ENCODE assay signal across 8 cellular contexts in the genomic region with DNA sequence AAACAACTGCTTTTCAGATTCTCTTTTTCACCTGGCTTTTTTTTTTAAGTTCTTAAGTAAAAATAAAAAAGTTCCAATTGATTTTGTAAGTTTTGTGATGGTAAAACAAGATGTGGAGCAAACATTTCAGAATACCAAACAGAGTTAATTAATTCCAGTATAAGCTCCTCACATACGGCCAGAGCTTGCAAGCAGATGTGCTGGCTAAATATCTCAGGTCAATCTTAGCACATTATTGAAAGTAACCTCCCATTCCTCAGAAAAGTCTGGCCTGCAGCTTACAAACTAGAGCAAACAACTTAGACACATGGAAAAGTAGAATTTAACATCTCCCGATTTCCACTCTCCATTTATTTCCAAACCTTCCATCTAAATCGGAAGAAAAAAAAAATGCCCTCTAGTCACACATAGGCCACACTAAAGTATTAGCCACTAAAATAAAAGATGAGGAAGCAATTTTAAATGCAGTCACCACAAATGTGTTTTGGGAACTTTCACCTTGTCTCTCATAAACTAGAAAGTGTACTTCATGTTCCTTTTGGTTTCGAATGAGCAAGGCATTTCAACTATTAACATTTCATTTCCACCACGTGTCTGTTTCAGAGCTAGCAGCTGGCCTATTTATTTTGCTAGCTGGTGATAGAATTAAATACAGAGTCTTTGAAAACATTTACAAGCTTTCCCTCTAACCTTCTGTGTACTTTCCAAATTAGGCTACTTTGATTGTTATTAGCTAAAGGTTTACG.
DNase-seq lines count a peak whose midpoint lies in the region; ATAC-seq and TF ChIP-seq lines count a peak whose summit lies in the region.
"Had no signal": no experiment of that assay in that cellular context is flagged by ENCODE, and none has a peak within 500 bp of the region (broad histone marks: within the 10 kb centered on the region; RNA-seq: fewer than 3 reads in every experiment).

No MANE protein-coding gene starts in this region.

- peak; percentile 4 for TF ChIP-seq EP300 in transverse colon (IDR thresholded peaks at IDR 0.05; ENCODE audit: low read depth)
- TF ChIP-seq EP300 in SK-N-SH (IDR thresholded peaks at IDR 0.05; ENCODE audit: borderline replicate concordance in 1 of 2, low read depth in 1 of 2, low read length in 1 of 2): no peak
- TF ChIP-seq EP300 in ovary (IDR thresholded peaks at IDR 0.05): no peak

- TF ChIP-seq CTCF in fibroblast of villous mesenchyme (IDR thresholded peaks at IDR 0.05; ENCODE audit: insufficient read depth, low read depth, low read length) (no peak), transverse colon (IDR thresholded peaks at IDR 0.05) (no peak), SK-N-SH (IDR thresholded peaks at IDR 0.05) (no peak), ovary (IDR thresholded peaks at IDR 0.05) (no peak)

- no peaks in the 10 kb centered on the region for H3K27me3 ChIP-seq in transverse colon
- no peaks in the 10 kb centered on the region for H3K27me3 ChIP-seq in SK-N-SH (ENCODE audit: insufficient read depth)
- H3K27me3 ChIP-seq in ovary: no peaks in the 10 kb centered on the region

- TF ChIP-seq RAD21 in SK-N-SH (IDR thresholded peaks at IDR 0.05; ENCODE audit: low read length): no peak

- no peak for TF ChIP-seq POLR2A in transverse colon (IDR thresholded peaks at IDR 0.05)
- no peak for TF ChIP-seq POLR2A in ovary (IDR thresholded peaks at IDR 0.05)

- intact Hi-C loops in transverse colon (cut with DNase I; ENCODE audit: low total_unique reads): no loop called here
- intact Hi-C loops in ovary (cut with DNase I): no loop called here

- H3K9me2 ChIP-seq in SK-N-SH: no peaks in the 10 kb centered on the region

- POLR2A ChIA-PET in SK-N-SH (lab: Yijun Ruan, JAX): no interaction called here

- H3F3A ChIP-seq in SK-N-SH (replicated peaks; ENCODE audit: insufficient read depth): no peaks in the 10 kb centered on the region

- no peaks in the 10 kb centered on the region for H4K20me1 ChIP-seq in SK-N-SH (ENCODE audit: insufficient read depth)

- no peak overlapping the region for H2AFZ ChIP-seq in SK-N-SH (ENCODE audit: low read depth)

- no peaks in the 10 kb centered on the region for H3K9me3 ChIP-seq in transverse colon
- H3K9me3 ChIP-seq in SK-N-SH: no peaks in the 10 kb centered on the region
- H3K9me3 ChIP-seq in ovary: no peaks in the 10 kb centered on the region

- no peak overlapping the region for H3K4me2 ChIP-seq in SK-N-SH

- 33 to 56% methylated on average over 6 of the region's 6 CpGs for WGBS in transverse colon (ENCODE audit: low coverage in 1 of 2), 2 donors
- 85% methylated on average over 6 of the region's 6 CpGs for WGBS in SK-N-SH (ENCODE audit: low lambda C conversion rate)
- WGBS in ovary, 3 donors: 14 to 23% (median 19%) methylated on average over 6 of the region's 6 CpGs

- H3K9ac ChIP-seq in SK-N-SH: no peak overlapping the region

- CTCF ChIA-PET in SK-N-SH (lab: Yijun Ruan, JAX): interaction anchor here (1.0 to 1.2 kb wide), 3 partner anchors 18 to 26 kb away, joined by 3 to 4 read pairs (median 3); no protein-coding TSS in a partner anchor

- peak; percentile 72 for ATAC-seq in GM19395 (IDR thresholded peaks at IDR 0.05; ENCODE audit: unreplicated experiment)
- peak; percentile 47 for ATAC-seq in HG03460 (IDR thresholded peaks at IDR 0.05; ENCODE audit: unreplicated experiment)

- DNase-seq in fibroblast of villous mesenchyme (ENCODE audit: low read depth): peak; percentile 81
- DNase-seq in transverse colon: no peak
- no peak for DNase-seq in SK-N-SH
- no peak for DNase-seq in ovary
- DNase-seq in middle frontal gyrus (ENCODE audit: extremely low spot score, low spot score): no peak
- DNase-seq: NCI-H1092 had no signal

- H3K27ac ChIP-seq in transverse colon (peak overlapping the region; percentile 48 to 58 (median 55)), SK-N-SH (ENCODE audit: low read depth in 2 of 2, low read length in 1 of 2) (peak overlapping the region in 1 of 2 experiments; percentile 50; a peak in 1 of 4 replicates), ovary (peak overlapping the region in 1 of 2 donors; percentile 67)

- in situ Hi-C loops in transverse colon (cut with MboI; ENCODE audit: low pct_ligation_motif_present in 1 of 4, low pct_unique_long_range_greater_than_20kb in 1 of 4, low sequenced_read_pairs in 3 of 4): no loop called here

- no peaks in the 10 kb centered on the region for H3K79me2 ChIP-seq in SK-N-SH (ENCODE audit: insufficient read depth)

- H3K4me1 ChIP-seq in transverse colon (peaks cover 0 to 24% (median 2%) of the 10 kb centered on the region in 4 donors), SK-N-SH (ENCODE audit: control insufficient read depth in 1 of 2, insufficient read depth in 2 of 2, low read depth in 1 of 2, low read length in 1 of 2) (peaks cover 0 to 17% of the 10 kb centered on the region in 2 experiments; a peak in 2 of 4 replicates), ovary (ENCODE audit: insufficient read depth) (peaks cover 6% of the 10 kb centered on the region)

- H3K36me3 ChIP-seq in transverse colon (no peaks in the 10 kb centered on the region), SK-N-SH (replicated peaks in 1 of 2; ENCODE audit: control insufficient read depth in 1 of 2, insufficient read depth in 2 of 2, low read length in 1 of 2) (no peaks in the 10 kb centered on the region), ovary (no peaks in the 10 kb centered on the region)

- H3K4me3 ChIP-seq in fibroblast of villous mesenchyme (ENCODE audit: low read depth, low read length) (no peak overlapping the region), transverse colon (no peak overlapping the region), SK-N-SH (ENCODE audit: low read depth in 2 of 2, low read length in 1 of 2) (no peak overlapping the region), ovary (no peak overlapping the region)

TF ChIP-seq in SK-N-SH, 30 proteins besides CTCF, POLR2A, EP300 and RAD21:
- TF ChIP-seq RFX5 (IDR thresholded peaks at IDR 0.05; ENCODE audit: low read length): no peak
